In the genomic region with DNA sequence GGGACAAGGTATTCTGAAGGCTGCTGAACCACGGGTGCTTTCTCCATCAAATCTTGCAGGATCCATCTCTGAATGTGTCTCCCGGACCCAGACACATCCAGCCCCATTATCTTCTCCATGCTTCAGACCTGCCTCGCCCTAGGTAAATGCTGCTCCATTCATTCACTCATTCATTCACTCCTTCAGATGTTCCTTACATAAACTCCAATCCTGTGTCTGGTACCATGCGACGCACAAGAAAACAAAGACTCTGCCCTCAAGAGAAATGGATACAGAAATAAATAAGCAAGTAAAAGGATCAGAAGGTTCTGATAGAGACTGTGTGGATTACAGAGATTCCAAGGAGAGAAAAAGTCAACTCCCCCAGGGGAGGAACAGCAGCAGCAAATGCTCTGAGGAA, we compare ENCODE assay signal across 1 cellular context.
TF ChIP-seq lines count a peak whose summit lies in the region.

No MANE protein-coding gene starts in this region.

TF ChIP-seq in HepG2, 621 proteins besides CTCF, POLR2A, EP300 and RAD21:
- TF ChIP-seq NR3C1 (CRISPR knock-in tag; IDR thresholded peaks at IDR 0.05) (no peak), ZNF781 (CRISPR knock-in tag; IDR thresholded peaks at IDR 0.05; ENCODE audit: borderline replicate concordance, not compliant biosample characterization) (no peak), DPF2 (CRISPR knock-in tag; IDR thresholded peaks at IDR 0.05; ENCODE audit: borderline replicate concordance, low read depth) (no peak), AFF4 (CRISPR knock-in tag; IDR thresholded peaks at IDR 0.05) (no peak), JDP2 (CRISPR knock-in tag; IDR thresholded peaks at IDR 0.05; ENCODE audit: borderline replicate concordance) (no peak), ZNF619 (CRISPR knock-in tag; IDR thresholded peaks at IDR 0.05) (no peak), ZNF407 (CRISPR knock-in tag; IDR thresholded peaks at IDR 0.05; ENCODE audit: not compliant biosample characterization) (no peak), CCDC6 (CRISPR knock-in tag; IDR thresholded peaks at IDR 0.05) (no peak), PCBP1 (IDR thresholded peaks at IDR 0.05; ENCODE audit: borderline replicate concordance, low read depth, low read length) (no peak), MAFK (conservative IDR thresholded peaks at IDR 0.05 in 1 of 2, IDR thresholded peaks at IDR 0.05 in 1 of 2; ENCODE audit: low read length in 2 of 2) (no peak), ZNF354B (CRISPR knock-in tag; IDR thresholded peaks at IDR 0.05) (no peak), MAZ (IDR thresholded peaks at IDR 0.05; ENCODE audit: borderline replicate concordance, low read depth, low read length) (no peak), MAZ (CRISPR knock-in tag; IDR thresholded peaks at IDR 0.05; ENCODE audit: low read depth) (no peak), HHEX (CRISPR knock-in tag; IDR thresholded peaks at IDR 0.05) (no peak), SMC3 (IDR thresholded peaks at IDR 0.05; ENCODE audit: low read length) (no peak)
- TF ChIP-seq, protein P1, sequence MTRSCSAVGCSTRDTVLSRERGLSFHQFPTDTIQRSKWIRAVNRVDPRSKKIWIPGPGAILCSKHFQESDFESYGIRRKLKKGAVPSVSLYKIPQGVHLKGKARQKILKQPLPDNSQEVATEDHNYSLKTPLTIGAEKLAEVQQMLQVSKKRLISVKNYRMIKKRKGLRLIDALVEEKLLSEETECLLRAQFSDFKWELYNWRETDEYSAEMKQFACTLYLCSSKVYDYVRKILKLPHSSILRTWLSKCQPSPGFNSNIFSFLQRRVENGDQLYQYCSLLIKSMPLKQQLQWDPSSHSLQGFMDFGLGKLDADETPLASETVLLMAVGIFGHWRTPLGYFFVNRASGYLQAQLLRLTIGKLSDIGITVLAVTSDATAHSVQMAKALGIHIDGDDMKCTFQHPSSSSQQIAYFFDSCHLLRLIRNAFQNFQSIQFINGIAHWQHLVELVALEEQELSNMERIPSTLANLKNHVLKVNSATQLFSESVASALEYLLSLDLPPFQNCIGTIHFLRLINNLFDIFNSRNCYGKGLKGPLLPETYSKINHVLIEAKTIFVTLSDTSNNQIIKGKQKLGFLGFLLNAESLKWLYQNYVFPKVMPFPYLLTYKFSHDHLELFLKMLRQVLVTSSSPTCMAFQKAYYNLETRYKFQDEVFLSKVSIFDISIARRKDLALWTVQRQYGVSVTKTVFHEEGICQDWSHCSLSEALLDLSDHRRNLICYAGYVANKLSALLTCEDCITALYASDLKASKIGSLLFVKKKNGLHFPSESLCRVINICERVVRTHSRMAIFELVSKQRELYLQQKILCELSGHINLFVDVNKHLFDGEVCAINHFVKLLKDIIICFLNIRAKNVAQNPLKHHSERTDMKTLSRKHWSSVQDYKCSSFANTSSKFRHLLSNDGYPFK (CRISPR knock-in tag; IDR thresholded peaks at IDR 0.05; ENCODE audit: borderline replicate concordance) = no peak
- TF ChIP-seq, protein P2, sequence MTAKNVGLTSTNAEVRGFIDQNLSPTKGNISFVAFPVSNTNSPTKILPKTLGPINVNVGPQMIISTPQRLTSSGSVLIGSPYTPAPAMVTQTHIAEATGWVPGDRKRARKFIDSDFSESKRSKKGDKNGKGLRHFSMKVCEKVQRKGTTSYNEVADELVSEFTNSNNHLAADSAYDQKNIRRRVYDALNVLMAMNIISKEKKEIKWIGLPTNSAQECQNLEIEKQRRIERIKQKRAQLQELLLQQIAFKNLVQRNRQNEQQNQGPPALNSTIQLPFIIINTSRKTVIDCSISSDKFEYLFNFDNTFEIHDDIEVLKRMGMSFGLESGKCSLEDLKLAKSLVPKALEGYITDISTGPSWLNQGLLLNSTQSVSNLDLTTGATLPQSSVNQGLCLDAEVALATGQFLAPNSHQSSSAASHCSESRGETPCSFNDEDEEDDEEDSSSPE (CRISPR knock-in tag; IDR thresholded peaks at IDR 0.05) = no peak
- TF ChIP-seq, protein P3, sequence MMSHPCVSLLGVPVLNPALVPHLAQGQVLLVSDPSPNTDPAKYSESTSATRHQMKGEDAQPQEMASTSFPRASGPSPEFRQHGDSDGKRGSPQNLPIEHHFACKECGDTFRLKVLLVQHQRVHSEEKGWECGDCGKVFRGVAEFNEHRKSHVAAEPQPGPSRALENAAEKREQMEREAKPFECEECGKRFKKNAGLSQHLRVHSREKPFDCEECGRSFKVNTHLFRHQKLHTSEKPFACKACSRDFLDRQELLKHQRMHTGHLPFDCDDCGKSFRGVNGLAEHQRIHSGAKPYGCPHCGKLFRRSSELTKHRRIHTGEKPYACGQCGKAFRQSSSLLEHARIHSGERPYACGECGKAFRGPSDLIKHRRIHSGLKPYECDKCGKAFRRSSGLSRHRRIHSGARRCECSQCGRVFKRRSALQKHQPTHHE (CRISPR knock-in tag; IDR thresholded peaks at IDR 0.05; ENCODE audit: borderline replicate concordance) = no peak
TF ChIP-seq in HepG2: peak in this region for 0.
